Comparison of ENCODE assay signal across 1 cellular context in the genomic region with DNA sequence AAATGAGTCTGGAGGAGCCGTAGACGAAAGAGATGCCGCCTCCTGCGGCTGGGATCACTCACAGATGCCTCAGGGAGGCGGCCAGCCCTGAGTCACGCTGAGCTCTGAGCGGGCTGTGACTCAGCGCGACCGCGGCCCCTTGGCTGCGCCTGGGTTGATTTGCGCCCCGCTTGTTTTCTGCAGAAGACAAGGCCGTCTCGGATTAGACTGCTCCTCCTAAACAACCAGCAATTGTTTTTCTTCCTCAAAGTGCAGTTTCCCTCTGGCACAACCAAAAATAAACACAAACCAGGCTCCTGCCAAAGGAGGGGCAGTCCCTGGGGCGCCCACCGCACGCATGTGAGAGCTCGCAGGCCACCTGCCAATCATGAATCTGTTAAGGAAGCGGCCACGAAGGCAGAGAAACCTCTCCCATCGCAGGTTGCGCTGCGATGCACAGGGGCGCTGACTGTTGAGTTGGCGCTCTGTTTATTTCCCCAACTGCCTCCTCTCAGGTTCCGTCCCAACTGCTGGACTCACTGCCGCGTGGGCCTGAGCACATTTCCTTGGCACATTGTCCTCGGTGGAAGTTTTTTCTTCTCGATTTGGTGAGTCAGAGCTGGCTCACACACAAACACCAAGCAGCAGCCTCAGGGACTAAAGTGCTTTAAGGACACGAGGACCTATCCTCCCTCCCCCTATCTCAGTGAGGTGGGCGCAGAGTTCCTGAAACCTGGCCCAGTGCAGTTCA.
TF ChIP-seq lines count a peak whose summit lies in the region.

No MANE protein-coding gene starts in this region.

TF ChIP-seq in GM23338, 12 proteins besides CTCF, POLR2A, EP300 and RAD21 (continued from another document):
- TF ChIP-seq, protein P1, sequence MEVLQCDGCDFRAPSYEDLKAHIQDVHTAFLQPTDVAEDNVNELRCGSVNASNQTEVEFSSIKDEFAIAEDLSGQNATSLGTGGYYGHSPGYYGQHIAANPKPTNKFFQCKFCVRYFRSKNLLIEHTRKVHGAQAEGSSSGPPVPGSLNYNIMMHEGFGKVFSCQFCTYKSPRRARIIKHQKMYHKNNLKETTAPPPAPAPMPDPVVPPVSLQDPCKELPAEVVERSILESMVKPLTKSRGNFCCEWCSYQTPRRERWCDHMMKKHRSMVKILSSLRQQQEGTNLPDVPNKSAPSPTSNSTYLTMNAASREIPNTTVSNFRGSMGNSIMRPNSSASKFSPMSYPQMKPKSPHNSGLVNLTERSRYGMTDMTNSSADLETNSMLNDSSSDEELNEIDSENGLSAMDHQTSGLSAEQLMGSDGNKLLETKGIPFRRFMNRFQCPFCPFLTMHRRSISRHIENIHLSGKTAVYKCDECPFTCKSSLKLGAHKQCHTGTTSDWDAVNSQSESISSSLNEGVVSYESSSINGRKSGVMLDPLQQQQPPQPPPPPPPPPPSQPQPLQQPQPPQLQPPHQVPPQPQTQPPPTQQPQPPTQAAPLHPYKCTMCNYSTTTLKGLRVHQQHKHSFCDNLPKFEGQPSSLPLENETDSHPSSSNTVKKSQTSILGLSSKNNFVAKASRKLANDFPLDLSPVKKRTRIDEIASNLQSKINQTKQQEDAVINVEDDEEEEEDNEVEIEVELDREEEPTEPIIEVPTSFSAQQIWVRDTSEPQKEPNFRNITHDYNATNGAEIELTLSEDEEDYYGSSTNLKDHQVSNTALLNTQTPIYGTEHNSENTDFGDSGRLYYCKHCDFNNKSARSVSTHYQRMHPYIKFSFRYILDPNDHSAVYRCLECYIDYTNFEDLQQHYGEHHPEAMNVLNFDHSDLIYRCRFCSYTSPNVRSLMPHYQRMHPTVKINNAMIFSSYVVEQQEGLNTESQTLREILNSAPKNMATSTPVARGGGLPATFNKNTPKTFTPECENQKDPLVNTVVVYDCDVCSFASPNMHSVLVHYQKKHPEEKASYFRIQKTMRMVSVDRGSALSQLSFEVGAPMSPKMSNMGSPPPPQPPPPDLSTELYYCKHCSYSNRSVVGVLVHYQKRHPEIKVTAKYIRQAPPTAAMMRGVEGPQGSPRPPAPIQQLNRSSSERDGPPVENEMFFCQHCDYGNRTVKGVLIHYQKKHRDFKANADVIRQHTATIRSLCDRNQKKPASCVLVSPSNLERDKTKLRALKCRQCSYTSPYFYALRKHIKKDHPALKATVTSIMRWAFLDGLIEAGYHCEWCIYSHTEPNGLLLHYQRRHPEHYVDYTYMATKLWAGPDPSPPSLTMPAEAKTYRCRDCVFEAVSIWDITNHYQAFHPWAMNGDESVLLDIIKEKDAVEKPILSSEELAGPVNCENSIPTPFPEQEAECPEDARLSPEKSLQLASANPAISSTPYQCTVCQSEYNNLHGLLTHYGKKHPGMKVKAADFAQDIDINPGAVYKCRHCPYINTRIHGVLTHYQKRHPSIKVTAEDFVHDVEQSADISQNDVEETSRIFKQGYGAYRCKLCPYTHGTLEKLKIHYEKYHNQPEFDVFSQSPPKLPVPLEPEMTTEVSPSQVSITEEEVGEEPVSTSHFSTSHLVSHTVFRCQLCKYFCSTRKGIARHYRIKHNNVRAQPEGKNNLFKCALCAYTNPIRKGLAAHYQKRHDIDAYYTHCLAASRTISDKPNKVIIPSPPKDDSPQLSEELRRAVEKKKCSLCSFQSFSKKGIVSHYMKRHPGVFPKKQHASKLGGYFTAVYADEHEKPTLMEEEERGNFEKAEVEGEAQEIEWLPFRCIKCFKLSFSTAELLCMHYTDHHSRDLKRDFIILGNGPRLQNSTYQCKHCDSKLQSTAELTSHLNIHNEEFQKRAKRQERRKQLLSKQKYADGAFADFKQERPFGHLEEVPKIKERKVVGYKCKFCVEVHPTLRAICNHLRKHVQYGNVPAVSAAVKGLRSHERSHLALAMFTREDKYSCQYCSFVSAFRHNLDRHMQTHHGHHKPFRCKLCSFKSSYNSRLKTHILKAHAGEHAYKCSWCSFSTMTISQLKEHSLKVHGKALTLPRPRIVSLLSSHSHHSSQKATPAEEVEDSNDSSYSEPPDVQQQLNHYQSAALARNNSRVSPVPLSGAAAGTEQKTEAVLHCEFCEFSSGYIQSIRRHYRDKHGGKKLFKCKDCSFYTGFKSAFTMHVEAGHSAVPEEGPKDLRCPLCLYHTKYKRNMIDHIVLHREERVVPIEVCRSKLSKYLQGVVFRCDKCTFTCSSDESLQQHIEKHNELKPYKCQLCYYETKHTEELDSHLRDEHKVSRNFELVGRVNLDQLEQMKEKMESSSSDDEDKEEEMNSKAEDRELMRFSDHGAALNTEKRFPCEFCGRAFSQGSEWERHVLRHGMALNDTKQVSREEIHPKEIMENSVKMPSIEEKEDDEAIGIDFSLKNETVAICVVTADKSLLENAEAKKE (CRISPR knock-in tag; IDR thresholded peaks at IDR 0.05) = no peak
- no peak for TF ChIP-seq ZNF331 (CRISPR knock-in tag; IDR thresholded peaks at IDR 0.05; ENCODE audit: low read depth)
- no peak for TF ChIP-seq EZH2 (IDR thresholded peaks at IDR 0.05; ENCODE audit: low read depth, unreplicated experiment)
- TF ChIP-seq JUNB (IDR thresholded peaks at IDR 0.05; ENCODE audit: unreplicated experiment) = no peak
- TF ChIP-seq, protein P2, sequence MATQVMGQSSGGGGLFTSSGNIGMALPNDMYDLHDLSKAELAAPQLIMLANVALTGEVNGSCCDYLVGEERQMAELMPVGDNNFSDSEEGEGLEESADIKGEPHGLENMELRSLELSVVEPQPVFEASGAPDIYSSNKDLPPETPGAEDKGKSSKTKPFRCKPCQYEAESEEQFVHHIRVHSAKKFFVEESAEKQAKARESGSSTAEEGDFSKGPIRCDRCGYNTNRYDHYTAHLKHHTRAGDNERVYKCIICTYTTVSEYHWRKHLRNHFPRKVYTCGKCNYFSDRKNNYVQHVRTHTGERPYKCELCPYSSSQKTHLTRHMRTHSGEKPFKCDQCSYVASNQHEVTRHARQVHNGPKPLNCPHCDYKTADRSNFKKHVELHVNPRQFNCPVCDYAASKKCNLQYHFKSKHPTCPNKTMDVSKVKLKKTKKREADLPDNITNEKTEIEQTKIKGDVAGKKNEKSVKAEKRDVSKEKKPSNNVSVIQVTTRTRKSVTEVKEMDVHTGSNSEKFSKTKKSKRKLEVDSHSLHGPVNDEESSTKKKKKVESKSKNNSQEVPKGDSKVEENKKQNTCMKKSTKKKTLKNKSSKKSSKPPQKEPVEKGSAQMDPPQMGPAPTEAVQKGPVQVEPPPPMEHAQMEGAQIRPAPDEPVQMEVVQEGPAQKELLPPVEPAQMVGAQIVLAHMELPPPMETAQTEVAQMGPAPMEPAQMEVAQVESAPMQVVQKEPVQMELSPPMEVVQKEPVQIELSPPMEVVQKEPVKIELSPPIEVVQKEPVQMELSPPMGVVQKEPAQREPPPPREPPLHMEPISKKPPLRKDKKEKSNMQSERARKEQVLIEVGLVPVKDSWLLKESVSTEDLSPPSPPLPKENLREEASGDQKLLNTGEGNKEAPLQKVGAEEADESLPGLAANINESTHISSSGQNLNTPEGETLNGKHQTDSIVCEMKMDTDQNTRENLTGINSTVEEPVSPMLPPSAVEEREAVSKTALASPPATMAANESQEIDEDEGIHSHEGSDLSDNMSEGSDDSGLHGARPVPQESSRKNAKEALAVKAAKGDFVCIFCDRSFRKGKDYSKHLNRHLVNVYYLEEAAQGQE (IDR thresholded peaks at IDR 0.05; ENCODE audit: unreplicated experiment) = no peak
- no peak for TF ChIP-seq NANOG (IDR thresholded peaks at IDR 0.05; ENCODE audit: borderline replicate concordance)
- TF ChIP-seq ZNF114 (CRISPR knock-in tag; IDR thresholded peaks at IDR 0.05) = no peak
- TF ChIP-seq, protein P3, sequence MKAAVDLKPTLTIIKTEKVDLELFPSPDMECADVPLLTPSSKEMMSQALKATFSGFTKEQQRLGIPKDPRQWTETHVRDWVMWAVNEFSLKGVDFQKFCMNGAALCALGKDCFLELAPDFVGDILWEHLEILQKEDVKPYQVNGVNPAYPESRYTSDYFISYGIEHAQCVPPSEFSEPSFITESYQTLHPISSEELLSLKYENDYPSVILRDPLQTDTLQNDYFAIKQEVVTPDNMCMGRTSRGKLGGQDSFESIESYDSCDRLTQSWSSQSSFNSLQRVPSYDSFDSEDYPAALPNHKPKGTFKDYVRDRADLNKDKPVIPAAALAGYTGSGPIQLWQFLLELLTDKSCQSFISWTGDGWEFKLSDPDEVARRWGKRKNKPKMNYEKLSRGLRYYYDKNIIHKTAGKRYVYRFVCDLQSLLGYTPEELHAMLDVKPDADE (IDR thresholded peaks at IDR 0.05) = no peak
- no peak for TF ChIP-seq STAT1 (IDR thresholded peaks at IDR 0.05; ENCODE audit: unreplicated experiment)
- TF ChIP-seq EZH2phosphoT487 (IDR thresholded peaks at IDR 0.05; ENCODE audit: unreplicated experiment) = no peak
- no peak for TF ChIP-seq CREB1 (CRISPR knock-in tag; IDR thresholded peaks at IDR 0.05; ENCODE audit: low read depth)
